10 cellular contexts compared by ENCODE assay signal in the genomic region with DNA sequence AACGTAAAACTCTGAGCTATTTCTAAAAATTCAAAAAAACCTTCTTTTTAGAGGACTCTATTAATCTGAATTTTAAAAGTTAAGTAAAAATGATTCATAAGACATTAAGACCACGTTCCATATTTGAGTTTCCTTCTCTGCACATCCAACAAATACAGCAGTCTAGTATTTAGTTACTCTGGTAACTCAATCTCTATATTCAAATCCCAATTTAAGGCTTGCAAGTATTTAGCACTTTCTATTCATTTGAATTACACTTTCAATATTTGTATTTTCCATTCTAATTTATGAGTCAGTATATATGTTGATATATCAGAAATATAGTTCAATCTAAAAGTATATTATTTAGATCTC. TPM values are rescaled to one million over a fixed set of nuclear protein-coding genes. Genes with fewer than 3 reads are reported as not detected.
A peak's percentile ranks its signal among the peaks of the same experiment; 100 is the strongest.
DNase-seq lines count a peak whose midpoint lies in the region; ATAC-seq and TF ChIP-seq lines count a peak whose summit lies in the region.
"Had no signal": no experiment of that assay in that cellular context is flagged by ENCODE, and none has a peak within 500 bp of the region (broad histone marks: within the 10 kb centered on the region; RNA-seq: fewer than 3 reads in every experiment).

No MANE protein-coding gene starts in this region.

- in situ Hi-C loops in Panc1 (cut with HindIII; ENCODE audit: low pct_unique_long_range_greater_than_20kb, low sequenced_read_pairs): no loop called here

- H3K27me3 Mint-ChIP-seq in naive thymus-derived CD4-positive, alpha-beta T cell: no peaks in the 10 kb centered on the region

- H3K36me3 Mint-ChIP-seq in naive thymus-derived CD4-positive, alpha-beta T cell: peaks cover 0 to 8% (median 0%) of the 10 kb centered on the region in 5 donors

- H3K27me3 ChIP-seq in Panc1 (ENCODE audit: control insufficient read depth, insufficient read depth, low read length): no peaks in the 10 kb centered on the region
- H3K27me3 ChIP-seq in naive thymus-derived CD4-positive, alpha-beta T cell (ENCODE audit: control insufficient read depth in 2 of 2, insufficient read depth in 2 of 2, low read length in 2 of 2): no peaks in the 10 kb centered on the region
- H3K27me3 ChIP-seq in ascending aorta: no peaks in the 10 kb centered on the region

- H3K4me1 Mint-ChIP-seq in naive thymus-derived CD4-positive, alpha-beta T cell: peaks cover 23 to 56% (median 36%) of the 10 kb centered on the region in 7 donors

- TF ChIP-seq CTCF in Panc1 (IDR thresholded peaks at IDR 0.05) (no peak), ascending aorta (IDR thresholded peaks at IDR 0.05) (no peak)

- H3K4me3 Mint-ChIP-seq in naive thymus-derived CD4-positive, alpha-beta T cell: peak overlapping the region in 3 of 10 donors; percentile 25 to 55 (median 29)

- no peak overlapping the region for H3K4me3 ChIP-seq in Panc1 (ENCODE audit: low read depth in 2 of 2, low read length in 2 of 2)
- no peak overlapping the region for H3K4me3 ChIP-seq in naive thymus-derived CD4-positive, alpha-beta T cell (ENCODE audit: low read length)
- peak overlapping the region in 1 of 2 donors; percentile 32 for H3K4me3 ChIP-seq in ascending aorta

- no TSS peak for BruUV-seq in Panc1 (replicated peaks; lab: Mats Ljungman, UMichigan)

- no peaks in the 10 kb centered on the region for H3K36me3 ChIP-seq in Panc1 (ENCODE audit: control insufficient read depth, insufficient read depth, low read length)
- no peaks in the 10 kb centered on the region for H3K36me3 ChIP-seq in naive thymus-derived CD4-positive, alpha-beta T cell (ENCODE audit: control insufficient read depth in 2 of 3, insufficient read depth in 3 of 3, low read length in 3 of 3)
- no peaks in the 10 kb centered on the region for H3K36me3 ChIP-seq in ascending aorta

- POLR2A ChIA-PET in Panc1 (lab: Charles Lee): no interaction called here
- POLR2A ChIA-PET in naive thymus-derived CD4-positive, alpha-beta T cell (lab: Charles Lee): interaction anchor here (0.9 to 2.3 kb wide), 3 partner anchors 16 to 29 kb away, joined by 3 to 9 read pairs (median 3); a partner anchor contains a TSS

- intact Hi-C loops in Panc1 (cut with micrococcal nuclease; ENCODE audit: unreplicated experiment) (no loop called here), ascending aorta (cut with DNase I) (no loop called here)
- intact Hi-C loops in naive thymus-derived CD4-positive, alpha-beta T cell (cut with micrococcal nuclease): loop anchor here (2.0 kb wide), 2 partner anchors 15 to 17 kb away; no protein-coding TSS in a partner anchor

- H3K27ac ChIP-seq in Panc1 (ENCODE audit: low read length): peak overlapping the region; percentile 65; the same call in 1 of the 2 replicates
- H3K27ac ChIP-seq in naive thymus-derived CD4-positive, alpha-beta T cell (ENCODE audit: low read depth, low read length): no peak overlapping the region
- peak overlapping the region in 1 of 2 donors; percentile 19 for H3K27ac ChIP-seq in ascending aorta

- H3K9me3 ChIP-seq in Panc1 (ENCODE audit: control insufficient read depth, insufficient read depth, low read depth, low read length): no peaks in the 10 kb centered on the region
- H3K9me3 ChIP-seq in naive thymus-derived CD4-positive, alpha-beta T cell (ENCODE audit: control insufficient read depth in 2 of 3, low read length in 3 of 3): no peaks in the 10 kb centered on the region
- H3K9me3 ChIP-seq in ascending aorta: no peaks in the 10 kb centered on the region

- no peak for DNase-seq in Panc1 (ENCODE audit: low read depth, low spot score)
- DNase-seq in naive thymus-derived CD4-positive, alpha-beta T cell: no peak
- no peak for DNase-seq in SK-N-DZ (ENCODE audit: low spot score)
- DNase-seq in ascending aorta (ENCODE audit: low spot score in 2 of 2): no peak
- DNase-seq: aorta, small intestine had no signal

- CTCF ChIA-PET in Panc1 (lab: Charles Lee): no interaction called here
- CTCF ChIA-PET in naive thymus-derived CD4-positive, alpha-beta T cell (lab: Charles Lee): no interaction called here

- peak overlapping the region in 4 of 9 donors; percentile 38 to 83 (median 74) for H3K27ac Mint-ChIP-seq in naive thymus-derived CD4-positive, alpha-beta T cell

- ATAC-seq in GM18511 (IDR thresholded peaks at IDR 0.05; ENCODE audit: unreplicated experiment): peak; percentile 26
- peak; percentile 21 for ATAC-seq in HG02642 (IDR thresholded peaks at IDR 0.05; ENCODE audit: poor library complexity, unreplicated experiment)
- ATAC-seq in Panc1: no peak
- peak; percentile 3 for ATAC-seq in naive thymus-derived CD4-positive, alpha-beta T cell
- no peak for ATAC-seq in GM21737 (IDR thresholded peaks at IDR 0.05; ENCODE audit: unreplicated experiment)
- ATAC-seq in GM18873 (IDR thresholded peaks at IDR 0.05; ENCODE audit: low FRiP score, unreplicated experiment): no peak

- H3K4me1 ChIP-seq in Panc1 (ENCODE audit: control insufficient read depth, insufficient read depth, low read length): peaks cover 4% of the 10 kb centered on the region; the same call in 1 of the 2 replicates
- H3K4me1 ChIP-seq in naive thymus-derived CD4-positive, alpha-beta T cell (ENCODE audit: control insufficient read depth in 2 of 2, insufficient read depth in 2 of 2, low read length in 2 of 2): peaks cover 0 to 7% of the 10 kb centered on the region in 2 donors
- no peaks in the 10 kb centered on the region for H3K4me1 ChIP-seq in ascending aorta

- peaks cover 0 to 1% (median 0%) of the 10 kb centered on the region in 11 donors for H3K9me3 Mint-ChIP-seq in naive thymus-derived CD4-positive, alpha-beta T cell

RNA-seq across cellular contexts. Expression of a gene that starts 17.7 kb away (rescaled TPM):
- total RNA-seq in Panc1 (2021; ENCODE audit: unreplicated experiment): 5.7 TPM
- polyA plus RNA-seq in Panc1 (2012; ENCODE audit: insufficient read length): 2.2 TPM
- total RNA-seq in naive thymus-derived CD4-positive, alpha-beta T cell: 10 to 100 TPM; 12.8 to 31.7 (median 28.4) TPM
- 1 to 10 TPM; 6.2 TPM for polyA plus RNA-seq in naive thymus-derived CD4-positive, alpha-beta T cell
- 2.8 and 2.9 TPM in 2 replicates for polyA plus RNA-seq in SK-N-DZ (2014; cell fraction: cytosol; rRNA removed)
- polyA plus RNA-seq in SK-N-DZ (2014; cell fraction: nucleus; rRNA removed): 4.7 and 8.1 TPM in 2 replicates
- 4.0 TPM for total RNA-seq in ascending aorta

Comparison
In these comparisons a context has a peak if more than half of its experiments do, and no peak if none do; other contexts are left out.
1. ATAC-seq: peak in GM18511 (single experiment), HG02642 (single experiment) and naive thymus-derived CD4-positive, alpha-beta T cell (single experiment); none in Panc1 (single experiment), GM21737 (single experiment) and GM18873 (single experiment).
2. intact Hi-C loops: an anchor here in naive thymus-derived CD4-positive, alpha-beta T cell (2.0 kb wide); none called in Panc1 and ascending aorta.